Comparison of ENCODE assay signal across 1 cellular context in genomic region chr3:196988241-196989029, GRCh38.
TF ChIP-seq lines count a peak whose summit lies in the region.

No MANE protein-coding gene starts in this region.

TF ChIP-seq in K562, 482 proteins besides CTCF, POLR2A, EP300 and RAD21 (continued from another document and continues in another):
- peak; percentile 81 for TF ChIP-seq ZBTB2 (IDR thresholded peaks at IDR 0.05)
- no peak for TF ChIP-seq CREB5 (CRISPR knock-in tag; IDR thresholded peaks at IDR 0.05)
- TF ChIP-seq ZNF830 (CRISPR knock-in tag; IDR thresholded peaks at IDR 0.05): no peak
- TF ChIP-seq FOXJ2 (tag; IDR thresholded peaks at IDR 0.05): no peak
- no peak for TF ChIP-seq USF2 (CRISPR knock-in tag; IDR thresholded peaks at IDR 0.05)
- TF ChIP-seq IRF2 (CRISPR knock-in tag; IDR thresholded peaks at IDR 0.05): no peak
- TF ChIP-seq SLC30A9 (CRISPR knock-in tag; IDR thresholded peaks at IDR 0.05): no peak
- TF ChIP-seq DPF2 (IDR thresholded peaks at IDR 0.05): peak; percentile 95
- TF ChIP-seq ZBTB9 (CRISPR knock-in tag; IDR thresholded peaks at IDR 0.05): no peak
- no peak for TF ChIP-seq EZH2 (IDR thresholded peaks at IDR 0.05; ENCODE audit: borderline replicate concordance, low read depth, low read length)
- no peak for TF ChIP-seq ILK (tag; IDR thresholded peaks at IDR 0.05; ENCODE audit: borderline replicate concordance, low read depth)
- no peak for TF ChIP-seq NR2C1 (IDR thresholded peaks at IDR 0.05)
- TF ChIP-seq NR2C1 (tag; IDR thresholded peaks at IDR 0.05): peak; percentile 67; the same call in 1 of the 2 replicates
- TF ChIP-seq E2F3 (CRISPR knock-in tag; IDR thresholded peaks at IDR 0.05): peak; percentile 70; the same call in 1 of the 2 replicates
- peak; percentile 92 for TF ChIP-seq CCNT2 (IDR thresholded peaks at IDR 0.05; ENCODE audit: borderline replicate concordance, extremely low read depth, insufficient read length, low read depth, low read length)
- TF ChIP-seq TFAP4 (CRISPR knock-in tag; IDR thresholded peaks at IDR 0.05; ENCODE audit: borderline replicate concordance): peak; percentile 89
- no peak for TF ChIP-seq POLR2AphosphoS2 (IDR thresholded peaks at IDR 0.05; ENCODE audit: low read length)
- TF ChIP-seq MYNN (IDR thresholded peaks at IDR 0.05): peak; percentile 58; the same call in 1 of the 2 replicates
- TF ChIP-seq MYNN (CRISPR knock-in tag; IDR thresholded peaks at IDR 0.05): no peak
- no peak for TF ChIP-seq SREBF1 (IDR thresholded peaks at IDR 0.05; ENCODE audit: borderline replicate concordance, low read depth, low read length)
- TF ChIP-seq TRIM24 (IDR thresholded peaks at IDR 0.05): peak; percentile 99
- no peak for TF ChIP-seq TRIM25 (IDR thresholded peaks at IDR 0.05; ENCODE audit: borderline replicate concordance)
- no peak for TF ChIP-seq HINFP (tag; conservative IDR thresholded peaks at IDR 0.05; ENCODE audit: low read depth)
- TF ChIP-seq ZFP91 (CRISPR knock-in tag; IDR thresholded peaks at IDR 0.05): no peak
- TF ChIP-seq ZNF217 (CRISPR knock-in tag; IDR thresholded peaks at IDR 0.05): no peak
- TF ChIP-seq ZFP36 (IDR thresholded peaks at IDR 0.05; ENCODE audit: low read depth, low read length, partially characterized antibody): peak; percentile 33
- TF ChIP-seq ZNF143 (CRISPR knock-in tag; IDR thresholded peaks at IDR 0.05): no peak
- TF ChIP-seq ZNF41 (CRISPR knock-in tag; conservative IDR thresholded peaks at IDR 0.05): 0 out of 2 replicates have a peak, but pooled peaks have one; percentile 8
- peak; percentile 87 for TF ChIP-seq MECOM (CRISPR knock-in tag; IDR thresholded peaks at IDR 0.05)
- no peak for TF ChIP-seq LARP7 (IDR thresholded peaks at IDR 0.05)
- no peak for TF ChIP-seq PTRF (tag; IDR thresholded peaks at IDR 0.05)
- no peak for TF ChIP-seq IFI16 (CRISPR knock-in tag; IDR thresholded peaks at IDR 0.05)
- TF ChIP-seq ZNF586 (CRISPR knock-in tag; conservative IDR thresholded peaks at IDR 0.05): no peak
- no peak for TF ChIP-seq ASH1L (IDR thresholded peaks at IDR 0.05; ENCODE audit: borderline replicate concordance, low read depth, partially characterized antibody)
- no peak for TF ChIP-seq FIP1L1 (IDR thresholded peaks at IDR 0.05; ENCODE audit: low read depth, low read length, poor library complexity, severe bottlenecking)
- peak; percentile 50 for TF ChIP-seq SMARCB1 (IDR thresholded peaks at IDR 0.05; ENCODE audit: insufficient read length, low read depth)
- TF ChIP-seq MED1 (CRISPR knock-in tag; IDR thresholded peaks at IDR 0.05; ENCODE audit: borderline replicate concordance): no peak
- TF ChIP-seq PREB (CRISPR knock-in tag; IDR thresholded peaks at IDR 0.05): 0 out of 2 replicates have a peak, but pooled peaks have one; percentile 96
- TF ChIP-seq CREB3 (tag; conservative IDR thresholded peaks at IDR 0.05; ENCODE audit: low read depth): no peak; the same call in 1 of the 2 replicates
- TF ChIP-seq NFE2 (IDR thresholded peaks at IDR 0.05; ENCODE audit: low read depth): peak; percentile 71; the same call in 1 of the 2 replicates
- TF ChIP-seq MTA2 (IDR thresholded peaks at IDR 0.05; ENCODE audit: low read depth): peak; percentile 95
- no peak for TF ChIP-seq ZSCAN32 (CRISPR knock-in tag; IDR thresholded peaks at IDR 0.05)
- TF ChIP-seq KLF10 (CRISPR knock-in tag; IDR thresholded peaks at IDR 0.05): no peak
- TF ChIP-seq CBX5 (IDR thresholded peaks at IDR 0.05; ENCODE audit: borderline replicate concordance, low read depth): peak; percentile 17; the same call in 1 of the 2 replicates
- TF ChIP-seq TEAD4 (IDR thresholded peaks at IDR 0.05; ENCODE audit: low read length): peak; percentile 99
- TF ChIP-seq TEAD4 (CRISPR knock-in tag; IDR thresholded peaks at IDR 0.05; ENCODE audit: borderline replicate concordance): no peak
- peak; percentile 91 for TF ChIP-seq HLTF (IDR thresholded peaks at IDR 0.05)
- TF ChIP-seq YY1 (IDR thresholded peaks at IDR 0.05; ENCODE audit: borderline replicate concordance in 1 of 3, control insufficient read depth in 1 of 3, extremely low read depth in 1 of 3, insufficient read depth in 3 of 3, insufficient read length in 1 of 3, insufficient replicate concordance in 2 of 3, low read depth in 1 of 3, low read length in 2 of 3): peak in 2 of 3 experiments; percentile 2 to 55
- no peak for TF ChIP-seq KLF13 (tag; IDR thresholded peaks at IDR 0.05; ENCODE audit: borderline replicate concordance, low read depth)
- TF ChIP-seq MCM3 (IDR thresholded peaks at IDR 0.05): no peak
- no peak for TF ChIP-seq BRD4 (IDR thresholded peaks at IDR 0.05)
- peak; percentile 91; the same call in 1 of the 2 replicates for TF ChIP-seq HDAC2 (IDR thresholded peaks at IDR 0.05)
- no peak for TF ChIP-seq NELFE (IDR thresholded peaks at IDR 0.05; ENCODE audit: insufficient read depth, insufficient read length)
- TF ChIP-seq CEBPG (CRISPR knock-in tag; IDR thresholded peaks at IDR 0.05): no peak
- no peak for TF ChIP-seq CEBPG (tag; conservative IDR thresholded peaks at IDR 0.05 in 1 of 2, IDR thresholded peaks at IDR 0.05 in 1 of 2)
- no peak for TF ChIP-seq SAFB2 (IDR thresholded peaks at IDR 0.05; ENCODE audit: borderline replicate concordance, low read depth, low read length, severe bottlenecking)
- peak; percentile 72; the same call in 1 of the 2 replicates for TF ChIP-seq ZNF24 (IDR thresholded peaks at IDR 0.05)
- no peak for TF ChIP-seq RBM22 (IDR thresholded peaks at IDR 0.05; ENCODE audit: low read depth, low read length, poor library complexity, severe bottlenecking)
- TF ChIP-seq MEIS2 (IDR thresholded peaks at IDR 0.05; ENCODE audit: partially characterized antibody): peak; percentile 79
- TF ChIP-seq SMC3 (conservative IDR thresholded peaks at IDR 0.05; ENCODE audit: insufficient read depth, low read depth, low read length): peak; percentile 7; the same call in 1 of the 2 replicates
